Comparison of ENCODE assay signal across 1 cellular context in the genomic region with DNA sequence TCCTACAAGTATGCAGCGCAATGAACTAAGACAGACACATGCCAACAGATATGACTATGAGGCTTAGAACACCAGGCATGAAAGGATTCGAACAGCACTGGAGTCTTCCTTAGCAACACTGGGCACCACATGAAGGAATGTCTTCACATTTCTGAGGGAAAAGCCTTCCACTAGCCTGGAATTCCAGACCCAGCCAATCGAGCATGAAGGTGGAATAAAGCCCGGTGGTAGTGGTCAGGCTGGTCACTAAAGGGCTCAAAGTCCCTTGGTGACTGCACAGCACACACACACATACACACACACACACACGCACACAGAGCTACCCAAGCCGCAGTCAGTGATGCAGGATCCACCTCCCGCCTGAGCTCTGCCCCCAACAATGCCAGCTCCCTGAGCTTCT.
TF ChIP-seq lines count a peak whose summit lies in the region.

No MANE protein-coding gene starts in this region.

TF ChIP-seq in SK-N-SH, 30 proteins besides CTCF, POLR2A, EP300 and RAD21 (continued from another document):
- TF ChIP-seq, protein P1, sequence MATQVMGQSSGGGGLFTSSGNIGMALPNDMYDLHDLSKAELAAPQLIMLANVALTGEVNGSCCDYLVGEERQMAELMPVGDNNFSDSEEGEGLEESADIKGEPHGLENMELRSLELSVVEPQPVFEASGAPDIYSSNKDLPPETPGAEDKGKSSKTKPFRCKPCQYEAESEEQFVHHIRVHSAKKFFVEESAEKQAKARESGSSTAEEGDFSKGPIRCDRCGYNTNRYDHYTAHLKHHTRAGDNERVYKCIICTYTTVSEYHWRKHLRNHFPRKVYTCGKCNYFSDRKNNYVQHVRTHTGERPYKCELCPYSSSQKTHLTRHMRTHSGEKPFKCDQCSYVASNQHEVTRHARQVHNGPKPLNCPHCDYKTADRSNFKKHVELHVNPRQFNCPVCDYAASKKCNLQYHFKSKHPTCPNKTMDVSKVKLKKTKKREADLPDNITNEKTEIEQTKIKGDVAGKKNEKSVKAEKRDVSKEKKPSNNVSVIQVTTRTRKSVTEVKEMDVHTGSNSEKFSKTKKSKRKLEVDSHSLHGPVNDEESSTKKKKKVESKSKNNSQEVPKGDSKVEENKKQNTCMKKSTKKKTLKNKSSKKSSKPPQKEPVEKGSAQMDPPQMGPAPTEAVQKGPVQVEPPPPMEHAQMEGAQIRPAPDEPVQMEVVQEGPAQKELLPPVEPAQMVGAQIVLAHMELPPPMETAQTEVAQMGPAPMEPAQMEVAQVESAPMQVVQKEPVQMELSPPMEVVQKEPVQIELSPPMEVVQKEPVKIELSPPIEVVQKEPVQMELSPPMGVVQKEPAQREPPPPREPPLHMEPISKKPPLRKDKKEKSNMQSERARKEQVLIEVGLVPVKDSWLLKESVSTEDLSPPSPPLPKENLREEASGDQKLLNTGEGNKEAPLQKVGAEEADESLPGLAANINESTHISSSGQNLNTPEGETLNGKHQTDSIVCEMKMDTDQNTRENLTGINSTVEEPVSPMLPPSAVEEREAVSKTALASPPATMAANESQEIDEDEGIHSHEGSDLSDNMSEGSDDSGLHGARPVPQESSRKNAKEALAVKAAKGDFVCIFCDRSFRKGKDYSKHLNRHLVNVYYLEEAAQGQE (IDR thresholded peaks at IDR 0.05; ENCODE audit: low read depth, low read length) = no peak
- TF ChIP-seq FOXJ3 (CRISPR knock-in tag; IDR thresholded peaks at IDR 0.05) = no peak
- TF ChIP-seq ELF1 (IDR thresholded peaks at IDR 0.05) = no peak
- no peak for TF ChIP-seq FOSL2 (IDR thresholded peaks at IDR 0.05; ENCODE audit: borderline replicate concordance, low read depth)
- no peak for TF ChIP-seq RXRA (IDR thresholded peaks at IDR 0.05; ENCODE audit: borderline replicate concordance, low read depth)
- TF ChIP-seq, protein P2, sequence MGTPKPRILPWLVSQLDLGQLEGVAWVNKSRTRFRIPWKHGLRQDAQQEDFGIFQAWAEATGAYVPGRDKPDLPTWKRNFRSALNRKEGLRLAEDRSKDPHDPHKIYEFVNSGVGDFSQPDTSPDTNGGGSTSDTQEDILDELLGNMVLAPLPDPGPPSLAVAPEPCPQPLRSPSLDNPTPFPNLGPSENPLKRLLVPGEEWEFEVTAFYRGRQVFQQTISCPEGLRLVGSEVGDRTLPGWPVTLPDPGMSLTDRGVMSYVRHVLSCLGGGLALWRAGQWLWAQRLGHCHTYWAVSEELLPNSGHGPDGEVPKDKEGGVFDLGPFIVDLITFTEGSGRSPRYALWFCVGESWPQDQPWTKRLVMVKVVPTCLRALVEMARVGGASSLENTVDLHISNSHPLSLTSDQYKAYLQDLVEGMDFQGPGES (IDR thresholded peaks at IDR 0.05; ENCODE audit: low read depth, low read length) = no peak
- TF ChIP-seq TCF12 (IDR thresholded peaks at IDR 0.05) = no peak
- TF ChIP-seq TEAD4 (IDR thresholded peaks at IDR 0.05; ENCODE audit: borderline replicate concordance, insufficient read depth) = no peak
- TF ChIP-seq, protein P3, sequence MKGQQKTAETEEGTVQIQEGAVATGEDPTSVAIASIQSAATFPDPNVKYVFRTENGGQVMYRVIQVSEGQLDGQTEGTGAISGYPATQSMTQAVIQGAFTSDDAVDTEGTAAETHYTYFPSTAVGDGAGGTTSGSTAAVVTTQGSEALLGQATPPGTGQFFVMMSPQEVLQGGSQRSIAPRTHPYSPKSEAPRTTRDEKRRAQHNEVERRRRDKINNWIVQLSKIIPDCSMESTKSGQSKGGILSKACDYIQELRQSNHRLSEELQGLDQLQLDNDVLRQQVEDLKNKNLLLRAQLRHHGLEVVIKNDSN (IDR thresholded peaks at IDR 0.05; ENCODE audit: borderline replicate concordance, low read depth) = no peak
- TF ChIP-seq RCOR1 (IDR thresholded peaks at IDR 0.05; ENCODE audit: low read length) = no peak
- TF ChIP-seq, protein P4, sequence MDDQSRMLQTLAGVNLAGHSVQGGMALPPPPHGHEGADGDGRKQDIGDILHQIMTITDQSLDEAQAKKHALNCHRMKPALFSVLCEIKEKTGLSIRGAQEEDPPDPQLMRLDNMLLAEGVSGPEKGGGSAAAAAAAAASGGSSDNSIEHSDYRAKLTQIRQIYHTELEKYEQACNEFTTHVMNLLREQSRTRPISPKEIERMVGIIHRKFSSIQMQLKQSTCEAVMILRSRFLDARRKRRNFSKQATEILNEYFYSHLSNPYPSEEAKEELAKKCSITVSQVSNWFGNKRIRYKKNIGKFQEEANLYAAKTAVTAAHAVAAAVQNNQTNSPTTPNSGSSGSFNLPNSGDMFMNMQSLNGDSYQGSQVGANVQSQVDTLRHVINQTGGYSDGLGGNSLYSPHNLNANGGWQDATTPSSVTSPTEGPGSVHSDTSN (IDR thresholded peaks at IDR 0.05) = no peak
- no peak for TF ChIP-seq GABPA (IDR thresholded peaks at IDR 0.05; ENCODE audit: low read depth)
- no peak for TF ChIP-seq CHD2 (IDR thresholded peaks at IDR 0.05; ENCODE audit: low read length, partially characterized antibody)
